Comparison of ENCODE assay signal across 1 cellular context in the genomic region with DNA sequence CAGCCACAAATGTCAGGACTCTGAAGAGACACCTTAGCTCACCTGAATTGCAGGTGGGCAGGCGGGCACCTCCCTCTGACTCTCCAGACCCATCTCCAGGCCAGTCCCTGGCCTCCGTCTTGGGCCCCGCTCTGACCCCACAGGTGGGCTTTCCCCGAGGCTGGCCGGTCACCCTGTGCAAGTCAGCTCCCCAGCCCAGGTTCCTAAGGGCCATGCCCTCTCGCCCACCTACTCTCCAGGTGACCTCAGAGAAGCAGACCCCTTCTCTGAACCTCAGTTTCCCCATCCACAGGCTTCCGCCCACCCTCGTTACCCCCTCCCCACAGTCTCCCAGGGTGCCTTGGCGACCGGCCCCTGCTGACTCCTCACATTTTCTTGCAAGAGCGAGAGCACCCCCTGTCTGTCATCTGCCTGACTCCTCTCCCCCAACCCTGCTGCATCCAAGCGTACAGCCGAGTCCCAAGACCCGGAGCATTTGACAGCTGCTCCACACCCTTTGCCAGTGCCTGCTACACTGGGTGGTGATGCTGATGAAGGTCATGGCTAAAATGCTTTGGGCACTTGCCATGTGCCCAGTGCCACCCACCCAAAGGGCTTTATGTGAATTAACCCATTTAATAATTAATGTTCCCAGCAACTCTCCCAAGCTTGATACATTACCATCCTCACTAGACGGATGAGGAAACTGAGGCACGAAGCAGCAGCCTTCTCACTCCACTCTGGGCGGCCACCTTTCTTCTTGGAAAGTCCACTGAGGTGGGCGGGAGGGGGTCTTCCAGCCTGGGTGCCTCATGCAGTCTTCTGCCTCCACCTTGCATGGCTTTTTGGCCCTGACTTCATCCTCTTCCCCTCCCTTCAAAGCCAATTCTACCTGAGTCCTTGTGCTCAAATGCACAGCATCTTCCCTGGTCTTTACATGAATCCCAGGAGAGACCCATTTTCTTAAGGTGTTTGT.
TF ChIP-seq lines count a peak whose summit lies in the region.

No MANE protein-coding gene starts in this region.

TF ChIP-seq in GM12878, 131 proteins besides CTCF, POLR2A, EP300 and RAD21:
- TF ChIP-seq TCF12 (IDR thresholded peaks at IDR 0.05; ENCODE audit: low read depth, low read length) (no peak), SMAD1 (IDR thresholded peaks at IDR 0.05; ENCODE audit: low read depth, partially characterized antibody) (no peak), RUNX3 (IDR thresholded peaks at IDR 0.05; ENCODE audit: low read length) (no peak), FOS (IDR thresholded peaks at IDR 0.05; ENCODE audit: borderline replicate concordance, extremely low read depth, insufficient read length) (no peak), CHD1 (IDR thresholded peaks at IDR 0.05; ENCODE audit: low read depth, low read length) (no peak), YBX1 (IDR thresholded peaks at IDR 0.05) (no peak), TCF7 (IDR thresholded peaks at IDR 0.05; ENCODE audit: borderline replicate concordance) (no peak), EED (IDR thresholded peaks at IDR 0.05; ENCODE audit: low read depth) (no peak), BACH1 (IDR thresholded peaks at IDR 0.05; ENCODE audit: borderline replicate concordance) (no peak)
TF ChIP-seq in GM12878: peak in this region for 0.
